ENCODE assay signal across 8 cellular contexts in the genomic region with DNA sequence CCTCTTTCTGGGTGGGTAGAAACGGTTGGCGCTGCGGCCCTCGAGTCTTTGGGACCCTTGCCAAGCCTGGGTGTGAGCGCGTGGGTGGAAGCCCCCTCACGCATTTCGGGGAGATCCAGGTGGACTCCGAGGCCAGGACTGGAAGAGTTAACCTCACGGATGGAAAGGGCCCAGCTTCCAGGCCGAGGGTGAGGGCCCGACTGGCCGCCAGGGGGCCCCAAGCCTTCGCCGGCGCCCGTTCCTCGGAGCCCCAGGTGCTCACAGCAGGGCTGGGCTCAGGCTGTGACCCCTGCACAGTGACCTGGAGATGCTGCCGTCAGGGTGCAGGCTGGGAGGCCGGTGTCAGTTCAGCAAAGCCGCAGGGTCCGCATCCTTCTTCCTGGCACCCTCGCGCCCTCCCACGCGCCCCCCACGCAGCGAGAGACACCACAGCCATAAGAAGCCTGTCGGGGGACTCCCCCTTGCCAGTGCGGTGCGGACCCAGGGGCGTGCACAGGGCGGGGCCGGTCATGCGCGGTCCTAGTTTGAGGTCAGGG. TPM values are rescaled to one million over a fixed set of nuclear protein-coding genes. Genes with fewer than 3 reads are reported as not detected.
A peak's percentile ranks its signal among the peaks of the same experiment; 100 is the strongest.
DNase-seq lines count a peak whose midpoint lies in the region; ATAC-seq lines count a peak whose summit lies in the region.

No MANE protein-coding gene starts in this region.

- ATAC-seq in HG03064 (IDR thresholded peaks at IDR 0.05; ENCODE audit: low read depth, unreplicated experiment) (peak; percentile 95), esophagus mucosa (peak; percentile 91), naive B cell (ENCODE audit: low read depth in 2 of 2) (peak; percentile 87 to 91)

- H3K4me3 Mint-ChIP-seq in naive B cell = peak overlapping the region; percentile 16 to 85 (median 76)

- peaks cover 0 to 28% (median 0%) of the 10 kb centered on the region in 3 donors for H3K27me3 Mint-ChIP-seq in naive B cell

- peaks cover 4 to 16% (median 6%) of the 10 kb centered on the region in 3 donors for H3K4me1 Mint-ChIP-seq in naive B cell

- DNase-seq in NCI-H2081 (lab: John Stamatoyannopoulos, UW) (peak; percentile 64 to 74), NCI-H2081 treated with DMSO at 0.1 percent for 48 hours (lab: John Stamatoyannopoulos, UW) (no peak), NCI-H510A (lab: John Stamatoyannopoulos, UW) (peak; percentile 48), activated T-cell treated with anti-CD3 and anti-CD28 coated beads for 48 hours (ENCODE audit: low read depth) (peak; percentile 82), naive B cell (peak; percentile 83)
- DNase-seq in stimulated activated CD8-positive, alpha-beta memory T cell treated with anti-CD3 and anti-CD28 coated beads, Interleukin-7, amount 100 ng/mL, for 4 hours (ENCODE audit: low read depth in 2 of 2) = peak; percentile 83 to 84

- H3K9me3 Mint-ChIP-seq in naive B cell = peaks cover 0 to 6% (median 0%) of the 10 kb centered on the region in 7 donors

- no peaks in the 10 kb centered on the region for H3K36me3 Mint-ChIP-seq in naive B cell

- H3K27ac Mint-ChIP-seq in naive B cell = peak overlapping the region in 5 of 6 donors; percentile 82 to 99 (median 95)

RNA-seq across cellular contexts. Expression of a gene that starts 34.2 kb away (rescaled TPM):
- total RNA-seq in esophagus mucosa = 1.8 TPM
- polyA plus RNA-seq in naive B cell (ENCODE audit: low read depth in 6 of 6) = 1 to 10 TPM in 1 of 6 donors, under 1 TPM in 5; 0.05 to 1.5 (median 0.65) TPM

RNA-seq across cellular contexts. Expression of a gene that starts 57.8 kb away (rescaled TPM):
- not detected for total RNA-seq in esophagus mucosa
- not detected for polyA plus RNA-seq in naive B cell (ENCODE audit: low read depth in 6 of 6)
